In the genomic region with DNA sequence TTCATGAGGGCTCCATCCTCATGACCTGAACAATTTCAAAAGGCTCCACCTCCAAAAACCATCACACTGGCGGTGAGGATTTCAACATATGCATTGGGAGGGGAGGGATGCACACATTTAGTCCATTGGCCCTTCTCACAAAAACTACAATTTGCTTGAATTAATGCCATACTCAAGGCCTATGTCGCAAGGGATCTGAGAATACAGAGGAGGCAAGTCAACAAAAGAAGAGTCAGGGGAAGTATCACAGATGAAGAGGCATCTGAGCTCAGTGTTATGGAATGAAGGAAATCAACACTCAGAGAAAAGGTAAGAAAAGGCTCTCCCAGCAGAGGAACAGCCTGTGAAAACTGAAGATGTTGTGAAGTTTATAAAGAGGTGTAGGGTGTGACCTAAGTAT, we compare ENCODE assay signal across 19 cellular contexts.
DNase-seq lines count a peak whose midpoint lies in the region; TF ChIP-seq lines count a peak whose summit lies in the region.
"Had no signal": no experiment of that assay in that cellular context is flagged by ENCODE, and none has a peak within 500 bp of the region (broad histone marks: within the 10 kb centered on the region; RNA-seq: fewer than 3 reads in every experiment).

No MANE protein-coding gene starts in this region.

- peak; percentile 22 for DNase-seq in AG10803 (ENCODE audit: low read depth)
- peak; percentile 51 to 57 for DNase-seq in HAP-1 (ENCODE audit: low spot score in 2 of 2)
- DNase-seq in glomerular visceral epithelial cell (ENCODE audit: extremely low spot score), result peak; percentile 28
- DNase-seq in left ventricle myocardium inferior, result no peak
- no peak for DNase-seq in mesenteric fat pad (ENCODE audit: low spot score)
- no peak for DNase-seq in HK-2 (ENCODE audit: unreplicated experiment)
- DNase-seq in NCI-H1105 (lab: John Stamatoyannopoulos, UW), result no peak
- DNase-seq: ACHN; activated CD4-positive, alpha-beta T cell treated with anti-CD3 and anti-CD28 coated beads for 1 hour; activated T-cell treated with anti-CD3 and anti-CD28 coated beads, Interleukin-2, amount 50 U/mL, for 24 hours; adrenal gland; C1 segment of cervical spinal cord; immature natural killer cell; NCI-H1930; posterior cingulate gyrus; sigmoid colon had no signal

- H3K4me1 ChIP-seq in HAP-1 (peaks cover 21% of the 10 kb centered on the region), left ventricle myocardium inferior (peaks cover 36% of the 10 kb centered on the region)
- H3K4me1 ChIP-seq: adrenal gland, sigmoid colon had no signal

- H3K4me3 ChIP-seq in AG10803 (ENCODE audit: low read length) (no peak overlapping the region), HAP-1 (no peak overlapping the region), left ventricle myocardium inferior (no peak overlapping the region)
- H3K4me3 ChIP-seq: adrenal gland, GM23338, K562, sigmoid colon had no signal

- H3K9me3 ChIP-seq in HAP-1 (no peaks in the 10 kb centered on the region), left ventricle myocardium inferior (replicated peaks) (no peaks in the 10 kb centered on the region)
- H3K9me3 ChIP-seq: adrenal gland, sigmoid colon had no signal

- H3K27ac ChIP-seq in VCaP, result peak overlapping the region; percentile 63
- no peak overlapping the region for H3K27ac ChIP-seq in left ventricle myocardium inferior (replicated peaks)
- H3K27ac ChIP-seq: adrenal gland, sigmoid colon had no signal

- H3K27me3 ChIP-seq in HAP-1 (ENCODE audit: low read depth) (no peaks in the 10 kb centered on the region), left ventricle myocardium inferior (ENCODE audit: low read depth) (no peaks in the 10 kb centered on the region)
- H3K27me3 ChIP-seq: adrenal gland, sigmoid colon had no signal

- H3K36me3 ChIP-seq in HAP-1 (replicated peaks) (no peaks in the 10 kb centered on the region), left ventricle myocardium inferior (no peaks in the 10 kb centered on the region)
- H3K36me3 ChIP-seq: adrenal gland, sigmoid colon had no signal

- TF ChIP-seq CTCF in AG10803 (conservative IDR thresholded peaks at IDR 0.05; ENCODE audit: low read length) (no peak), VCaP (conservative IDR thresholded peaks at IDR 0.05) (no peak), left ventricle myocardium inferior (IDR thresholded peaks at IDR 0.05; ENCODE audit: borderline replicate concordance) (no peak)

- in situ Hi-C loops in HAP-1 (cut with MboI; ENCODE audit: low sequenced_read_pairs), result no loop called here

- intact Hi-C loops in left ventricle myocardium inferior (cut with micrococcal nuclease), result no loop called here

Comparison
In these comparisons a context has a peak if more than half of its experiments do, and no peak if none do; other contexts are left out.
1. DNase-seq: peak in AG10803 (single experiment), HAP-1 (2 of 2) and glomerular visceral epithelial cell (single experiment); none in left ventricle myocardium inferior (single experiment), mesenteric fat pad (single experiment), HK-2 (single experiment) and NCI-H1105 (single experiment).